In the genomic region with DNA sequence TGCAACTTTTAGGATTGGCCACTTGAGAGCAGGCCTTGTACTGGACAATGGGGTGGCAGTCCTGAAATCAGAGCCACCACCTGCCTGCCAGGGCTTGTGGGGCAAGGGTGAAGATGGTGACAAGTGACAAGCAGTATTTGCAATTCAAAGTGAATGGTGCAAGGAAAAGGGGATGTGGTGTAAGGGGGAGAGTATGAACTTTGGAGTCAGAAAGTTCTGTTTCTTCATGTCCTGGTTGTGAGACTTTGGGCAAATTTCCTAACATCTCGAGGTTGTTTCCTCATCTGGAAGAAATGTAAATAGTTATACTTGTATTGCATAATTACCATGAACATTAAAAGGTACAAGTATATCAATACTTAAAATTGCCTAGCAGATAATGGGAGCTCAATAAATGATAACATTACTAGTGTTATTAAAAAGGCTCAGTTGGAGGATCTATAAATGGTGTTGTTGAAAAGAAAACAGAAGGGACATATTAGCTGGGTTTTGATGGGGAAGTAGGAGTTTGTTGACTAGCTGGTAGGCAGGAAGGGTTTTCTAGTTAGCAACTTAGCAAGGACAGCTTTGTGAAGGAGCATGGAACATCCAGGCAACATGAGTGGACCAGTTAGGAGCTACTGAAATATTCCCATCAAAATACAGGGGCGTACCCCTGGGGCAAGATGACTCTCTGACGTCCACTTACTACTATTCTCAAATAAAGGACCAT, we compare ENCODE assay signal across 10 cellular contexts. TPM values are rescaled to one million over a fixed set of nuclear protein-coding genes. Genes with fewer than 3 reads are reported as not detected.
DNase-seq lines count a peak whose midpoint lies in the region; ATAC-seq, FAIRE-seq and TF ChIP-seq lines count a peak whose summit lies in the region.
"Had no signal": no experiment of that assay in that cellular context is flagged by ENCODE, and none has a peak within 500 bp of the region (broad histone marks: within the 10 kb centered on the region; RNA-seq: fewer than 3 reads in every experiment).

No MANE protein-coding gene starts in this region.

- H3K27ac Mint-ChIP-seq in activated naive CD4-positive, alpha-beta T cell treated with anti-CD3 and anti-CD28 coated beads, Interleukin-2, amount 50 U/mL, for 72 hours, result no peak overlapping the region

- POLR2A ChIA-PET in SK-N-SH (lab: Yijun Ruan, JAX), result no interaction called here
- POLR2A ChIA-PET in K562 (lab: Yijun Ruan, JAX), result interaction anchor here (1.7 kb wide), 1 partner anchor 11 kb away, joined by 4 read pairs; no protein-coding TSS in a partner anchor

- H3K4me1 ChIP-seq in SK-N-SH (ENCODE audit: control insufficient read depth in 1 of 2, insufficient read depth in 2 of 2, low read depth in 1 of 2, low read length in 1 of 2), result peaks cover 0 to 14% of the 10 kb centered on the region in 2 experiments; a peak in 1 of 4 replicates
- no peaks in the 10 kb centered on the region for H3K4me1 ChIP-seq in K562 (replicated peaks in 1 of 2; ENCODE audit: control insufficient read depth in 2 of 2, insufficient read depth in 2 of 2, low read length in 2 of 2)
- peaks cover 7 to 84% of the 10 kb centered on the region in 2 donors for H3K4me1 ChIP-seq in left lung

- H3K27ac ChIP-seq in SK-N-SH (ENCODE audit: low read depth in 2 of 2, low read length in 1 of 2), result peak overlapping the region in 1 of 2 experiments; percentile 12; a peak in 1 of 4 replicates
- H3K27ac ChIP-seq in K562 (ENCODE audit: extremely low read depth, low read depth, low read length), result no peak overlapping the region
- H3K27ac ChIP-seq in left lung, result peak overlapping the region; percentile 76 to 90

- TF ChIP-seq POLR2A in K562 (conservative IDR thresholded peaks at IDR 0.05), result no peak

- H3K27me3 ChIP-seq in SK-N-SH (ENCODE audit: insufficient read depth) (no peaks in the 10 kb centered on the region), K562 (ENCODE audit: control insufficient read depth in 2 of 2, insufficient read depth in 2 of 2, low read length in 2 of 2) (no peaks in the 10 kb centered on the region), left lung (no peaks in the 10 kb centered on the region)

- intact Hi-C loops in K562 (cut with micrococcal nuclease) (no loop called here), left lung (cut with DNase I) (no loop called here)

- no peaks in the 10 kb centered on the region for H3K9me1 ChIP-seq in K562 (ENCODE audit: control insufficient read depth, insufficient read depth, low read length)

- FAIRE-seq in K562 (lab: Jason Lieb, UNC), result no peak

- H3K4me3 ChIP-seq in SK-N-SH (ENCODE audit: low read depth in 2 of 2, low read length in 1 of 2), result no peak overlapping the region
- no peak overlapping the region for H3K4me3 ChIP-seq in K562
- H3K4me3 ChIP-seq in left lung, result no peak overlapping the region

- TF ChIP-seq EP300 in SK-N-SH (IDR thresholded peaks at IDR 0.05; ENCODE audit: borderline replicate concordance in 1 of 2, low read depth in 1 of 2, low read length in 1 of 2), result no peak
- no peak for TF ChIP-seq EP300 in K562 (IDR thresholded peaks at IDR 0.05; ENCODE audit: low read length)

- no peak for DNase-seq in SK-N-SH
- DNase-seq in K562 (ENCODE audit: extremely low read depth in 1 of 4, low spot score in 3 of 4), result no peak
- peak; percentile 72 to 87 for DNase-seq in left lung
- no peak for DNase-seq in NCI-H69 (lab: John Stamatoyannopoulos, UW)
- DNase-seq in dedifferentiated amniotic fluid mesenchymal stem cell (ENCODE audit: extremely low spot score), result no peak
- DNase-seq in activated naive CD4-positive, alpha-beta T cell treated with anti-CD3 and anti-CD28 coated beads, Interleukin-2, amount 50 U/mL, for 72 hours (ENCODE audit: low spot score in 2 of 2), result no peak
- DNase-seq: 8988T, NCI-H2029 treated with DMSO at 0.1 percent for 48 hours had no signal

- WGBS in SK-N-SH (ENCODE audit: low lambda C conversion rate), result 81% methylated on average over 3 of the region's 3 CpGs
- 15% methylated on average over 3 of the region's 3 CpGs for WGBS in K562 (ENCODE audit: insufficient coverage, low coverage, missing lambda C conversion rate)

- ATAC-seq in SK-N-SH treated with all-trans-retinoic acid at 6 μM for 48 hours (no peak), K562 (no peak), left lung (peak; percentile 41), HG03571 (IDR thresholded peaks at IDR 0.05; ENCODE audit: unreplicated experiment) (no peak)
- no peak for ATAC-seq in activated naive CD4-positive, alpha-beta T cell treated with anti-CD3 and anti-CD28 coated beads, Interleukin-2, amount 50 U/mL, for 72 hours

- CTCF ChIA-PET in SK-N-SH (lab: Yijun Ruan, JAX), result interaction anchor here (1.1 to 2.6 kb wide), 2 partner anchors 18 to 116 kb away, joined by 3 to 9 read pairs; no protein-coding TSS in a partner anchor
- CTCF ChIA-PET in K562 (lab: Yijun Ruan, JAX; ENCODE audit: low intra/inter-chr PET ratio), result no interaction called here

- no peaks in the 10 kb centered on the region for H3K36me3 ChIP-seq in SK-N-SH (replicated peaks in 1 of 2; ENCODE audit: control insufficient read depth in 1 of 2, insufficient read depth in 2 of 2, low read length in 1 of 2)
- H3K36me3 ChIP-seq in K562 (ENCODE audit: control insufficient read depth, insufficient read depth, low read length), result no peaks in the 10 kb centered on the region
- no peaks in the 10 kb centered on the region for H3K36me3 ChIP-seq in left lung

- H2AFZ ChIP-seq in SK-N-SH (ENCODE audit: low read depth) (no peak overlapping the region), K562 (ENCODE audit: low read depth, low read length) (no peak overlapping the region)

- no peaks in the 10 kb centered on the region for H3K9me3 Mint-ChIP-seq in activated naive CD4-positive, alpha-beta T cell treated with anti-CD3 and anti-CD28 coated beads, Interleukin-2, amount 50 U/mL, for 72 hours

- no peaks in the 10 kb centered on the region for H3F3A ChIP-seq in SK-N-SH (replicated peaks; ENCODE audit: insufficient read depth)

- no peaks in the 10 kb centered on the region for H3K79me2 ChIP-seq in SK-N-SH (ENCODE audit: insufficient read depth)
- no peaks in the 10 kb centered on the region for H3K79me2 ChIP-seq in K562 (ENCODE audit: control insufficient read depth, insufficient read depth, low read length)

- in situ Hi-C loops in K562 (cut with MboI), result no loop called here

- TF ChIP-seq RAD21 in SK-N-SH (IDR thresholded peaks at IDR 0.05; ENCODE audit: low read length) (no peak), K562 (CRISPR knock-in tag; conservative IDR thresholded peaks at IDR 0.05 in 1 of 2, IDR thresholded peaks at IDR 0.05 in 1 of 2) (no peak)

- H3K9ac ChIP-seq in SK-N-SH, result no peak overlapping the region
- no peak overlapping the region for H3K9ac ChIP-seq in K562 (ENCODE audit: insufficient read depth in 1 of 2, low read depth in 2 of 2, low read length in 2 of 2)

- no peaks in the 10 kb centered on the region for H3K9me2 ChIP-seq in SK-N-SH

- no TSS peak for BruUV-seq in K562 (replicated peaks; lab: Mats Ljungman, UMichigan)

- TF ChIP-seq CTCF in SK-N-SH (IDR thresholded peaks at IDR 0.05) (no peak), K562 (IDR thresholded peaks at IDR 0.05 in 2 of 3, conservative IDR thresholded peaks at IDR 0.05 in 1 of 3; ENCODE audit: insufficient read depth in 2 of 3, low read depth in 1 of 3, low read length in 3 of 3) (no peak), left lung (IDR thresholded peaks at IDR 0.05) (no peak)

- no peaks in the 10 kb centered on the region for H3K36me3 Mint-ChIP-seq in activated naive CD4-positive, alpha-beta T cell treated with anti-CD3 and anti-CD28 coated beads, Interleukin-2, amount 50 U/mL, for 72 hours

- no peaks in the 10 kb centered on the region for H4K20me1 ChIP-seq in SK-N-SH (ENCODE audit: insufficient read depth)
- no peaks in the 10 kb centered on the region; the same call in 1 of the 2 replicates for H4K20me1 ChIP-seq in K562 (replicated peaks; ENCODE audit: control insufficient read depth, insufficient read depth, low read length)

- H3K4me2 ChIP-seq in SK-N-SH (no peak overlapping the region), K562 (ENCODE audit: insufficient read depth, low read length) (no peak overlapping the region)

- H3K9me3 ChIP-seq in SK-N-SH, result no peaks in the 10 kb centered on the region
- H3K9me3 ChIP-seq in K562 (replicated peaks; ENCODE audit: control insufficient read depth, insufficient read depth, low read depth, low read length), result no peaks in the 10 kb centered on the region
- H3K9me3 ChIP-seq in left lung, result no peaks in the 10 kb centered on the region

RNA-seq across cellular contexts. Expression of a gene that starts 21.3 kb away (rescaled TPM):
- polyA plus RNA-seq in SK-N-SH (2012; rRNA removed), result 1.8 and 2.2 TPM in 2 replicates
- polyA plus RNA-seq in SK-N-SH (2012; cell fraction: cytosol; rRNA removed), result 3.1 and 3.3 TPM in 2 replicates
- 1.00 and 1.5 TPM in 2 replicates for polyA plus RNA-seq in SK-N-SH (2012; cell fraction: nucleus; rRNA removed)
- 2.3 and 4.4 TPM in 2 replicates for total RNA-seq in K562 (2011; cell fraction: chromatin; rRNA removed; ENCODE audit: low replicate concordance)
- 2.2 and 3.2 TPM in 2 replicates for total RNA-seq in K562 (2011; cell fraction: nucleolus; rRNA removed)
- 5.2 and 10.3 TPM in 2 replicates for total RNA-seq in K562 (2011; cell fraction: nucleoplasm; rRNA removed)
- 3.3 and 3.7 TPM in 2 replicates for total RNA-seq in K562 (2014; rRNA removed)
- total RNA-seq in K562 (2014; rRNA removed; fragmentation: Illumina TruSeq; extraction: Trizol), result 5.7 and 5.8 TPM in 2 replicates
- 4.3 TPM in 2 replicates for total RNA-seq in K562 (2015; rRNA removed; fragmentation: Illumina TruSeq; extraction: Trizol)
- 5.2 TPM in 2 replicates for total RNA-seq in K562 (2021)
- 2.5 and 3.8 TPM in 2 replicates for polyA plus RNA-seq in K562 (2011; rRNA removed)
- 1.4 and 1.9 TPM in 2 replicates for polyA plus RNA-seq in K562 (2011; cell fraction: cytosol; rRNA removed)
- polyA plus RNA-seq in K562 (2011; cell fraction: nucleus; rRNA removed), result 0.86 and 0.88 TPM in 2 replicates
- polyA plus RNA-seq in K562 (2012), result 4.4 and 5.3 TPM in 2 replicates
- polyA plus RNA-seq in K562 (2014; fragmentation: Illumina TruSeq; extraction: Trizol), result 5.6 and 6.2 TPM in 2 replicates
- polyA plus RNA-seq in K562 (2014; fragmentation: Nextera tagmentation; extraction: Ambion mirVana), result 1 to 10 TPM; 2.1 to 2.3 TPM
- polyA plus RNA-seq in K562 (2014; rRNA removed), result 3.5 TPM in 2 replicates
- 4.6 and 5.8 TPM in 2 replicates for polyA minus RNA-seq in K562 (2011; rRNA and poly(A)+ RNA removed)
- 3.9 and 4.0 TPM in 2 replicates for polyA minus RNA-seq in K562 (2011; cell fraction: cytosol; rRNA and poly(A)+ RNA removed)
- 0.81 and 1.1 TPM in 2 replicates for polyA minus RNA-seq in K562 (2011; cell fraction: nucleus; rRNA and poly(A)+ RNA removed)
- 100 to 1,000 TPM in 1 of 2 donors, 10 to 100 TPM in 1; 75.1 to 103 TPM for total RNA-seq in left lung
- 1 to 10 TPM; 3.4 to 3.8 TPM for total RNA-seq in activated naive CD4-positive, alpha-beta T cell treated with anti-CD3 and anti-CD28 coated beads, Interleukin-2, amount 50 U/mL, for 72 hours

RNA-seq across cellular contexts. Expression of a gene that starts 57.6 kb away (rescaled TPM):
- 40.1 and 47.6 TPM in 2 replicates for polyA plus RNA-seq in SK-N-SH (2012; rRNA removed)
- polyA plus RNA-seq in SK-N-SH (2012; cell fraction: cytosol; rRNA removed), result 50.2 and 51.7 TPM in 2 replicates
- polyA plus RNA-seq in SK-N-SH (2012; cell fraction: nucleus; rRNA removed), result 30.3 and 51.1 TPM in 2 replicates
- total RNA-seq in K562 (2011; cell fraction: chromatin; rRNA removed; ENCODE audit: low replicate concordance), result 68.9 and 132 TPM in 2 replicates
- total RNA-seq in K562 (2011; cell fraction: nucleolus; rRNA removed), result 44.0 and 45.8 TPM in 2 replicates
- 87.5 and 126 TPM in 2 replicates for total RNA-seq in K562 (2011; cell fraction: nucleoplasm; rRNA removed)
- 24.5 and 26.8 TPM in 2 replicates for total RNA-seq in K562 (2014; rRNA removed)
- total RNA-seq in K562 (2014; rRNA removed; fragmentation: Illumina TruSeq; extraction: Trizol), result 31.3 and 35.6 TPM in 2 replicates
- total RNA-seq in K562 (2015; rRNA removed; fragmentation: Illumina TruSeq; extraction: Trizol), result 27.6 and 28.1 TPM in 2 replicates
- 46.7 and 50.0 TPM in 2 replicates for total RNA-seq in K562 (2021)
- polyA plus RNA-seq in K562 (2011; rRNA removed), result 50.2 and 57.8 TPM in 2 replicates
- 24.2 and 45.4 TPM in 2 replicates for polyA plus RNA-seq in K562 (2011; cell fraction: cytosol; rRNA removed)
- 52.8 and 54.2 TPM in 2 replicates for polyA plus RNA-seq in K562 (2011; cell fraction: nucleus; rRNA removed)
- 14.4 and 22.9 TPM in 2 replicates for polyA plus RNA-seq in K562 (2012)
- 28.0 and 29.9 TPM in 2 replicates for polyA plus RNA-seq in K562 (2014; fragmentation: Illumina TruSeq; extraction: Trizol)
- 1 to 10 TPM; 2.5 to 2.9 TPM for polyA plus RNA-seq in K562 (2014; fragmentation: Nextera tagmentation; extraction: Ambion mirVana)
- 40.6 and 46.9 TPM in 2 replicates for polyA plus RNA-seq in K562 (2014; rRNA removed)
- 72.2 and 86.8 TPM in 2 replicates for polyA minus RNA-seq in K562 (2011; rRNA and poly(A)+ RNA removed)
- polyA minus RNA-seq in K562 (2011; cell fraction: cytosol; rRNA and poly(A)+ RNA removed), result 17.1 and 20.9 TPM in 2 replicates
- 35.3 and 73.3 TPM in 2 replicates for polyA minus RNA-seq in K562 (2011; cell fraction: nucleus; rRNA and poly(A)+ RNA removed)
- total RNA-seq in left lung, result 10 to 100 TPM; 93.0 to 93.4 TPM
- total RNA-seq in activated naive CD4-positive, alpha-beta T cell treated with anti-CD3 and anti-CD28 coated beads, Interleukin-2, amount 50 U/mL, for 72 hours, result 10 to 100 TPM; 69.9 to 70.2 TPM

Comparison
In these comparisons a context has a peak if more than half of its experiments do, and no peak if none do; other contexts are left out.
1. DNase-seq: peak in left lung (2 of 2); none in SK-N-SH (single experiment), K562 (0 of 4), NCI-H69 (single experiment), dedifferentiated amniotic fluid mesenchymal stem cell (single experiment) and activated naive CD4-positive, alpha-beta T cell treated with anti-CD3 and anti-CD28 coated beads, Interleukin-2, amount 50 U/mL, for 72 hours (0 of 2).
2. RNA of a gene that starts 21.3 kb away (total RNA-seq): 75.1 to 103 TPM in left lung; 2.2 to 10.3 TPM in K562 and 3.4 to 3.8 TPM in activated naive CD4-positive, alpha-beta T cell treated with anti-CD3 and anti-CD28 coated beads, Interleukin-2, amount 50 U/mL, for 72 hours; every median in the first group is over 4 times any median in the second.